8 cellular contexts compared by ENCODE assay signal in genomic region chr14:93332853-93333630, GRCh38. TPM values are rescaled to one million over a fixed set of nuclear protein-coding genes. Genes with fewer than 3 reads are reported as not detected.
DNase-seq lines count a peak whose midpoint lies in the region; ATAC-seq and TF ChIP-seq lines count a peak whose summit lies in the region.

BTBD7 (minus strand) TSS chr14:93333036; CDS start chr14:93296051, 36,985 bp downstream.

- H3K4me3 ChIP-seq in Jurkat, Clone E6-1 (ENCODE audit: low read length), result peak within 1 kb of the TSS; percentile 81
- peak within 1 kb of the TSS; percentile 97 for H3K4me3 ChIP-seq in PC-3 (ENCODE audit: low read length)

- H3K27ac ChIP-seq in PC-3 (ENCODE audit: low read length) (peak within 1 kb of the TSS; percentile 94), epithelial cell of prostate (peak within 1 kb of the TSS; percentile 93)

- POLR2A ChIA-PET in PC-3 (lab: Charles Lee; ENCODE audit: unreplicated experiment), result no interaction called here

- peak within 1 kb of the TSS; percentile 89 for H2AFZ ChIP-seq in PC-3 (ENCODE audit: low read length)

- peaks cover 7% of the 10 kb centered on the region; the same call in 1 of the 2 replicates for H3K36me3 ChIP-seq in PC-3 (ENCODE audit: low read depth, low read length)

- DNase-seq in DMS153 treated with DMSO at 0.1 percent for 48 hours (lab: John Stamatoyannopoulos, UW; ENCODE audit: unreplicated experiment) (peak; percentile 88), PC-3 (peak; percentile 97), activated T-cell treated with anti-CD3 and anti-CD28 coated beads for 48 hours (ENCODE audit: low read depth) (peak; percentile 95), epithelial cell of prostate (ENCODE audit: low read depth, low spot score) (peak; percentile 61), mucosa of gallbladder (ENCODE audit: low spot score) (peak; percentile 95)
- peak; percentile 85 for DNase-seq in Jurkat, Clone E6-1 (ENCODE audit: low read depth, low spot score)
- peak; percentile 96 for DNase-seq in stimulated activated CD8-positive, alpha-beta memory T cell treated with anti-CD3 and anti-CD28 coated beads, Interleukin-4, amount 100 ng/mL, for 24 hours (ENCODE audit: low read depth)

- no peaks in the 10 kb centered on the region for H3F3A ChIP-seq in PC-3 (ENCODE audit: low read length, unreplicated experiment)

- H3K79me2 ChIP-seq in PC-3 (ENCODE audit: low read length), result peaks cover 59% of the 10 kb centered on the region

- H3K27me3 ChIP-seq in PC-3 (ENCODE audit: low read length), result no peaks in the 10 kb centered on the region

- TSS peak; percentile 26 for BruUV-seq in PC-3 (replicated peaks; lab: Mats Ljungman, UMichigan)

- H3K9ac ChIP-seq in PC-3 (ENCODE audit: low read length), result peak within 1 kb of the TSS; percentile 96

- peak within 1 kb of the TSS; percentile 98 for H3K4me2 ChIP-seq in PC-3 (ENCODE audit: low read length)

- peak; percentile 30; the same call in 1 of the 2 replicates for TF ChIP-seq CTCF in PC-3 (conservative IDR thresholded peaks at IDR 0.05; ENCODE audit: low read depth, low read length)

- peaks cover 17% of the 10 kb centered on the region; the same call in 1 of the 2 replicates for H4K20me1 ChIP-seq in PC-3 (ENCODE audit: low read length)

- intact Hi-C loops in PC-3 (cut with micrococcal nuclease), result loop anchor here (1.0 kb wide), 1 partner anchor 99 kb away; no protein-coding TSS in a partner anchor

- H3K9me3 ChIP-seq in PC-3 (ENCODE audit: low read length), result no peaks in the 10 kb centered on the region

- CTCF ChIA-PET in PC-3 (lab: Charles Lee), result no interaction called here

- peak; percentile 75 for ATAC-seq in GM21619 (IDR thresholded peaks at IDR 0.05; ENCODE audit: unreplicated experiment)
- peak; percentile 82 for ATAC-seq in PC-3

- peaks cover 34% of the 10 kb centered on the region for H3K4me1 ChIP-seq in PC-3 (ENCODE audit: insufficient read depth, low read length)

- H3K9me2 ChIP-seq in PC-3 (replicated peaks; ENCODE audit: low read length), result no peaks in the 10 kb centered on the region

RNA-seq across cellular contexts. Expression of gene BTBD7, which starts in this region (rescaled TPM):
- polyA plus RNA-seq in Jurkat, Clone E6-1 (2012; ENCODE audit: insufficient read depth, insufficient read length), result 5.2 TPM
- 23.2 and 29.8 TPM in 2 replicates for total RNA-seq in PC-3 (2014; rRNA removed)
- 45.1 TPM for total RNA-seq in mucosa of gallbladder

Comparison
In these comparisons a context has a peak if more than half of its experiments do, and no peak if none do; other contexts are left out.
1. Peak in every context shown above with its lines: DNase-seq, ATAC-seq, H3K4me3 ChIP-seq and H3K27ac ChIP-seq.